1 cellular context compared by ENCODE assay signal in the genomic region with DNA sequence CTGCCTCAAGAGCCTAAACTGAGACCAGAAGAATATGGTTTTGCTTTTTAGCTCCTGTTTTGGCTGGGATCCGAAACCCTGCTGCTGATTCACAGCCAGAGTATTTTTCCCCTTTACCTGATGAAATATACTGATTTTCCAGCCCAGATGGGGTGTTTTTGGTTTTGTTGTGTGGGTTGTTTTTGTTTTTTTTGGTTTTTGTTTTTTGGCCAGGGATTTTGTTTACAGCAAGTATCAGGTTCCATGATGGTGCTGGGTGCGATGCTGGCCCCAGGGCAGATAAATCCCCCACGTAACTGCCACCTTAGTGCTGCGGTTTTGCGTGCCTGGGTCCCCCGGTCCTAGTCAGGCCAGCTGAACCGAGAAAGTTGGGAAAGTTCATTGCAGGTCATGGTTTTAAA.
TF ChIP-seq lines count a peak whose summit lies in the region.

No MANE protein-coding gene starts in this region.

TF ChIP-seq in HepG2, 621 proteins besides CTCF, POLR2A, EP300 and RAD21 (continued from another document):
- no peak for TF ChIP-seq ZNF451 (CRISPR knock-in tag; IDR thresholded peaks at IDR 0.05)
- TF ChIP-seq NFATC3 (CRISPR knock-in tag; IDR thresholded peaks at IDR 0.05): no peak
- TF ChIP-seq KMT2B (CRISPR knock-in tag; IDR thresholded peaks at IDR 0.05): no peak
- TF ChIP-seq CHCHD3 (CRISPR knock-in tag; IDR thresholded peaks at IDR 0.05): no peak
- TF ChIP-seq, protein P1, sequence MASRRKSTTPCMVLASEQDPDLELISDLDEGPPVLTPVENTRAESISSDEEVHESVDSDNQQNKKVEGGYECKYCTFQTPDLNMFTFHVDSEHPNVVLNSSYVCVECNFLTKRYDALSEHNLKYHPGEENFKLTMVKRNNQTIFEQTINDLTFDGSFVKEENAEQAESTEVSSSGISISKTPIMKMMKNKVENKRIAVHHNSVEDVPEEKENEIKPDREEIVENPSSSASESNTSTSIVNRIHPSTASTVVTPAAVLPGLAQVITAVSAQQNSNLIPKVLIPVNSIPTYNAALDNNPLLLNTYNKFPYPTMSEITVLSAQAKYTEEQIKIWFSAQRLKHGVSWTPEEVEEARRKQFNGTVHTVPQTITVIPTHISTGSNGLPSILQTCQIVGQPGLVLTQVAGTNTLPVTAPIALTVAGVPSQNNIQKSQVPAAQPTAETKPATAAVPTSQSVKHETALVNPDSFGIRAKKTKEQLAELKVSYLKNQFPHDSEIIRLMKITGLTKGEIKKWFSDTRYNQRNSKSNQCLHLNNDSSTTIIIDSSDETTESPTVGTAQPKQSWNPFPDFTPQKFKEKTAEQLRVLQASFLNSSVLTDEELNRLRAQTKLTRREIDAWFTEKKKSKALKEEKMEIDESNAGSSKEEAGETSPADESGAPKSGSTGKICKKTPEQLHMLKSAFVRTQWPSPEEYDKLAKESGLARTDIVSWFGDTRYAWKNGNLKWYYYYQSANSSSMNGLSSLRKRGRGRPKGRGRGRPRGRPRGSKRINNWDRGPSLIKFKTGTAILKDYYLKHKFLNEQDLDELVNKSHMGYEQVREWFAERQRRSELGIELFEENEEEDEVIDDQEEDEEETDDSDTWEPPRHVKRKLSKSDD (CRISPR knock-in tag; IDR thresholded peaks at IDR 0.05; ENCODE audit: low read depth): no peak
- TF ChIP-seq KDM1A (CRISPR knock-in tag; IDR thresholded peaks at IDR 0.05): no peak
- no peak for TF ChIP-seq ZSCAN22 (CRISPR knock-in tag; IDR thresholded peaks at IDR 0.05)
- no peak for TF ChIP-seq GATA4 (IDR thresholded peaks at IDR 0.05; ENCODE audit: borderline replicate concordance, low read depth)
